Comparison of ENCODE assay signal across 11 cellular contexts in genomic region chr7:131840291-131840690, GRCh38.
"Had no signal": no experiment of that assay in that cellular context is flagged by ENCODE, and none has a peak within 500 bp of the region (broad histone marks: within the 10 kb centered on the region; RNA-seq: fewer than 3 reads in every experiment).

No MANE protein-coding gene starts in this region.

- H3K36me3 ChIP-seq: HAP-1 had no signal

- H2AFZ ChIP-seq: GM23248 had no signal

- H3K4me1 Mint-ChIP-seq: IgD-negative memory B cell had no signal

- H3K4me1 ChIP-seq: HAP-1 had no signal

- H3K27ac ChIP-seq: GM23248, HL-60, KMS-11 had no signal

- H3K9me3 ChIP-seq: HAP-1 had no signal

- DNase-seq: GM23248, H7, HFFc6, Karpas-422, KBM-7 had no signal

- H3K36me3 Mint-ChIP-seq: IgD-negative memory B cell had no signal

- H3K27ac Mint-ChIP-seq: HFFc6, IgD-negative memory B cell had no signal

- H3K4me3 Mint-ChIP-seq: HFFc6, IgD-negative memory B cell had no signal

- H3K9ac ChIP-seq: GM23248, KMS-11 had no signal

- H3K27me3 Mint-ChIP-seq: IgD-negative memory B cell had no signal

- ATAC-seq: HCT116, HepG2 had no signal

- FAIRE-seq: HepG2 had no signal

- H3K4me3 ChIP-seq: GM23248, HAP-1 had no signal

- H3K4me2 ChIP-seq: KMS-11 had no signal

- H3K9me3 Mint-ChIP-seq: HFFc6 had no signal
